ENCODE assay signal across 8 cellular contexts in genomic region chr1:204806943-204807624, GRCh38.
DNase-seq lines count a peak whose midpoint lies in the region; ATAC-seq and TF ChIP-seq lines count a peak whose summit lies in the region.

No MANE protein-coding gene starts in this region.

- H3K9me3 ChIP-seq in suprapubic skin: no peaks in the 10 kb centered on the region

- H3K9me3 Mint-ChIP-seq in activated naive CD4-positive, alpha-beta T cell treated with anti-CD3 and anti-CD28 coated beads, Interleukin-2, amount 10 ng/mL, durations not matched to agents 7 days and 5 days: no peaks in the 10 kb centered on the region

- no peaks in the 10 kb centered on the region for H3K36me3 Mint-ChIP-seq in activated naive CD4-positive, alpha-beta T cell treated with anti-CD3 and anti-CD28 coated beads, Interleukin-2, amount 10 ng/mL, durations not matched to agents 7 days and 5 days

- H3K4me1 ChIP-seq in suprapubic skin: peaks cover 6% of the 10 kb centered on the region

- DNase-seq in GDM1 (lab: John Stamatoyannopoulos, UW) (peak; percentile 76), NAMALWA (ENCODE audit: low spot score) (peak; percentile 92), SK-MEL-5 (ENCODE audit: low read depth, low spot score) (peak; percentile 89), glomerular visceral epithelial cell (ENCODE audit: extremely low spot score) (peak; percentile 74), omental fat pad (ENCODE audit: low spot score) (peak; percentile 66), suprapubic skin (ENCODE audit: low spot score in 2 of 2) (peak; percentile 82)
- peak; percentile 89 for DNase-seq in activated naive CD4-positive, alpha-beta T cell treated with anti-CD3 and anti-CD28 coated beads, Interleukin-2, amount 10 ng/mL, durations not matched to agents 7 days and 5 days

- TF ChIP-seq POLR2A in suprapubic skin (IDR thresholded peaks at IDR 0.05): no peak

- ATAC-seq in HG02588 (IDR thresholded peaks at IDR 0.05; ENCODE audit: unreplicated experiment) (peak; percentile 80), omental fat pad (ENCODE audit: low FRiP score) (peak; percentile 92)

- in situ Hi-C loops in SK-MEL-5 (cut with HindIII; ENCODE audit: low pct_unique_long_range_greater_than_20kb, low sequenced_read_pairs): no loop called here

- 1% methylated on average over 15 of the region's 22 CpGs for WGBS in suprapubic skin

- no peaks in the 10 kb centered on the region for H3K36me3 ChIP-seq in suprapubic skin

- CTCF ChIA-PET in activated naive CD4-positive, alpha-beta T cell treated with anti-CD3 and anti-CD28 coated beads, Interleukin-2, amount 10 ng/mL, durations not matched to agents 7 days and 5 days (lab: Charles Lee): interaction anchor here (0.6 to 7.0 kb wide), 84 partner anchors 8 to 644 kb away, joined by 3 to 148 read pairs (median 4); partner anchors contain the start of genes MDM4 and PIK3C2B

- H3K27me3 ChIP-seq in suprapubic skin: peaks cover 4% of the 10 kb centered on the region

- TF ChIP-seq EP300 in suprapubic skin (IDR thresholded peaks at IDR 0.05): no peak

- peaks cover 30% of the 10 kb centered on the region for H3K27me3 Mint-ChIP-seq in activated naive CD4-positive, alpha-beta T cell treated with anti-CD3 and anti-CD28 coated beads, Interleukin-2, amount 10 ng/mL, durations not matched to agents 7 days and 5 days

- peak overlapping the region; percentile 41 for H3K4me3 ChIP-seq in suprapubic skin

- peak in 2 of 3 donors; percentile 89 to 91 for TF ChIP-seq CTCF in omental fat pad (IDR thresholded peaks at IDR 0.05)
- TF ChIP-seq CTCF in suprapubic skin (IDR thresholded peaks at IDR 0.05): peak; percentile 86 to 96

- peaks cover 18% of the 10 kb centered on the region for H3K4me1 Mint-ChIP-seq in activated naive CD4-positive, alpha-beta T cell treated with anti-CD3 and anti-CD28 coated beads, Interleukin-2, amount 10 ng/mL, durations not matched to agents 7 days and 5 days

- peak overlapping the region; percentile 3 for H3K27ac Mint-ChIP-seq in activated naive CD4-positive, alpha-beta T cell treated with anti-CD3 and anti-CD28 coated beads, Interleukin-2, amount 10 ng/mL, durations not matched to agents 7 days and 5 days

- H3K27ac ChIP-seq in suprapubic skin: no peak overlapping the region

- H3K4me3 Mint-ChIP-seq in activated naive CD4-positive, alpha-beta T cell treated with anti-CD3 and anti-CD28 coated beads, Interleukin-2, amount 10 ng/mL, durations not matched to agents 7 days and 5 days: peak overlapping the region; percentile 78
